In the genomic region with DNA sequence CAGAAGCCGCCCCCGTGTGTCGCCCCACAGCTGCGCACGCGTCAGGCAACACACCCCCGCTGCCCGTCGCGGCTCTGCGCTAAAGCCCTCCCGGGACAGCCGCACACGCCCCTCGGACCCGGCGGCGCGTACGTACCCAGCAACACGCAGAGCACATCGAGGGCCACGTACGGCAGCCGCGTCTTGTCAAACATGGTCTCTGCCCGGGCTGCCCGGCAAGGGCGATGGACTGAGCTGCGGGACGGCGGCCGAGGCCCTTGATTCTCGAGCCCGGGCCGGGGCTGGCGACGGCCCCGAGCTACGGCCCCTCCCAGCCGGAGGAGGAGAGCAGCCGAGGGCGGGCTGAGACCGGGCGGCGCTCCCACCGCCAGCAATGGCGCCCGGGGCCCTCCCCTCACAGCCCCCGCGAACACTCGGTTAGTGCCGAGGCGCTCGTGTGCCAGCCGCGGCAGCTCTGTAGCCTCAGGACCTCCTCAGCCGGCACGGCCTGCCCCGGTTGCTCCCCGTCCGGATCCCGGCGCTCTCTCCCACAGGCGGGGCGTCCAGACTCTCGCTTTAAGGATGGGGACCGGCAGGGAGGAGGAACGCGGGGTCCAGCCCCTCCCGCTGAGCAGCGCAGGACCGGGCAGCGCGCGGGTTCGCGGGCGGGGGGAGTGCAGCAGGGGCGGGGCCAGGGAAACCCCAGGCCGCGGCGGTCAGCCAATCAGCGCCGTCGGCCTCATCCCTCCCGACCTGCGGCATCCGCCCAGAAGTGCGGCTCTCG, we compare ENCODE assay signal across 8 cellular contexts. TPM values are rescaled to one million over a fixed set of nuclear protein-coding genes. Genes with fewer than 3 reads are reported as not detected.
DNase-seq lines count a peak whose midpoint lies in the region; ATAC-seq and TF ChIP-seq lines count a peak whose summit lies in the region.

Gene PLPP1 (minus strand): TSS at position 529 of the 763 bp plus-strand sequence. CDS start 335 bp downstream, at position 194.

- H3K9ac ChIP-seq in Karpas-422 (ENCODE audit: low read length) (peak within 1 kb of the TSS; percentile 76), subcutaneous abdominal adipose tissue (ENCODE audit: low read length in 5 of 5) (peak within 1 kb of the TSS; percentile 67 to 96 (median 71))

- H2AFZ ChIP-seq in Karpas-422 (ENCODE audit: low read length) (peak within 1 kb of the TSS; percentile 92), neuron (ENCODE audit: low read depth, low read length) (peak within 1 kb of the TSS; percentile 88)

- H3K9me2 ChIP-seq in Karpas-422 (replicated peaks; ENCODE audit: insufficient read depth, low read length) = no peaks in the 10 kb centered on the region

- peaks cover 28% of the 10 kb centered on the region for H3K4me1 ChIP-seq in Karpas-422 (ENCODE audit: low read length)
- peaks cover 15% of the 10 kb centered on the region for H3K4me1 ChIP-seq in SJSA1 (replicated peaks)
- H3K4me1 ChIP-seq in foreskin keratinocyte = peaks cover under 1% of the 10 kb centered on the region
- H3K4me1 ChIP-seq in neuron (ENCODE audit: insufficient read depth, low read length) = peaks cover 17% of the 10 kb centered on the region
- H3K4me1 ChIP-seq in subcutaneous abdominal adipose tissue (ENCODE audit: control insufficient read depth in 5 of 5, insufficient read depth in 5 of 5, low read length in 5 of 5) = peaks cover 0 to 57% (median 31%) of the 10 kb centered on the region in 5 donors

- H3K4me2 ChIP-seq in Karpas-422 (ENCODE audit: low read depth, low read length, poor library complexity, severe bottlenecking) = peak within 1 kb of the TSS; percentile 89

- H3K36me3 ChIP-seq in Karpas-422 (ENCODE audit: insufficient read depth, low read length) = no peaks in the 10 kb centered on the region
- H3K36me3 ChIP-seq in SJSA1 = peaks cover 6% of the 10 kb centered on the region; the same call in 1 of the 2 replicates
- no peaks in the 10 kb centered on the region for H3K36me3 ChIP-seq in neuron (ENCODE audit: insufficient read depth, low read length)
- peaks cover 0 to 3% (median 0%) of the 10 kb centered on the region in 5 donors for H3K36me3 ChIP-seq in subcutaneous abdominal adipose tissue (ENCODE audit: control insufficient read depth in 5 of 5, insufficient read depth in 5 of 5, low read length in 5 of 5)

- ATAC-seq in GM21786 (IDR thresholded peaks at IDR 0.05; ENCODE audit: unreplicated experiment) = peak; percentile 71
- peak; percentile 90 for ATAC-seq in foreskin keratinocyte

- H3K9me3 ChIP-seq in Karpas-422 (ENCODE audit: low read length) (no peaks in the 10 kb centered on the region), SJSA1 (replicated peaks) (no peaks in the 10 kb centered on the region), neuron (ENCODE audit: low read length) (no peaks in the 10 kb centered on the region), subcutaneous abdominal adipose tissue (ENCODE audit: control insufficient read depth in 5 of 5, low read length in 5 of 5) (no peaks in the 10 kb centered on the region)

- no peaks in the 10 kb centered on the region for H3K79me2 ChIP-seq in Karpas-422 (ENCODE audit: low read length)

- H3K27me3 ChIP-seq in Karpas-422 (ENCODE audit: low read length) = no peaks in the 10 kb centered on the region
- no peaks in the 10 kb centered on the region for H3K27me3 ChIP-seq in SJSA1 (replicated peaks)
- no peaks in the 10 kb centered on the region for H3K27me3 ChIP-seq in foreskin keratinocyte
- peaks cover 3% of the 10 kb centered on the region for H3K27me3 ChIP-seq in neuron (ENCODE audit: insufficient read depth, low read length)
- no peaks in the 10 kb centered on the region for H3K27me3 ChIP-seq in subcutaneous abdominal adipose tissue (ENCODE audit: control insufficient read depth in 5 of 5, insufficient read depth in 4 of 5, low read length in 5 of 5)

- no peaks in the 10 kb centered on the region for H4K20me1 ChIP-seq in Karpas-422 (ENCODE audit: insufficient read depth, low read depth, low read length)

- no peak for TF ChIP-seq CTCF in foreskin keratinocyte (conservative IDR thresholded peaks at IDR 0.05)

- H3K27ac ChIP-seq in Karpas-422 (ENCODE audit: low read length) (no peak within 1 kb of the TSS), SJSA1 (peak within 1 kb of the TSS; percentile 59), foreskin keratinocyte (peak within 1 kb of the TSS; percentile 81), subcutaneous abdominal adipose tissue (ENCODE audit: low read depth, low read length) (peak within 1 kb of the TSS; percentile 92)

- H3K4me3 ChIP-seq in Karpas-422 (ENCODE audit: low read length) (peak within 1 kb of the TSS; percentile 77), SJSA1 (peak within 1 kb of the TSS; percentile 82), neuron (ENCODE audit: low read length) (peak within 1 kb of the TSS; percentile 79), subcutaneous abdominal adipose tissue (ENCODE audit: low read depth in 1 of 5, low read length in 5 of 5) (peak within 1 kb of the TSS; percentile 82 to 98 (median 87))

- DNase-seq in EH (ENCODE audit: low read depth) = peak; percentile 90
- peak; percentile 85 for DNase-seq in Karpas-422
- DNase-seq in SJSA1 (ENCODE audit: low read depth in 1 of 2, low spot score in 2 of 2) = peak; percentile 87 to 95
- DNase-seq in activated naive CD4-positive, alpha-beta T cell (lab: John Stamatoyannopoulos, UW) = peak; percentile 63 to 79 (median 70)
- peak; percentile 71 to 82 for DNase-seq in foreskin keratinocyte

RNA-seq across cellular contexts. Expression of gene PLPP1, which starts in this region (rescaled TPM):
- 4.7 and 5.9 TPM in 2 replicates for total RNA-seq in Karpas-422 (2014; rRNA removed; shearing (Covaris generic); ENCODE audit: low replicate concordance)
- 35.4 and 36.3 TPM in 2 replicates for total RNA-seq in SJSA1 (2014; rRNA removed; shearing (Covaris generic))
- 7.4 and 9.7 TPM in 2 replicates for total RNA-seq in foreskin keratinocyte
- 7.1 and 9.1 TPM in 2 replicates for polyA plus RNA-seq in foreskin keratinocyte
